Comparison of ENCODE assay signal across 20 cellular contexts in the genomic region with DNA sequence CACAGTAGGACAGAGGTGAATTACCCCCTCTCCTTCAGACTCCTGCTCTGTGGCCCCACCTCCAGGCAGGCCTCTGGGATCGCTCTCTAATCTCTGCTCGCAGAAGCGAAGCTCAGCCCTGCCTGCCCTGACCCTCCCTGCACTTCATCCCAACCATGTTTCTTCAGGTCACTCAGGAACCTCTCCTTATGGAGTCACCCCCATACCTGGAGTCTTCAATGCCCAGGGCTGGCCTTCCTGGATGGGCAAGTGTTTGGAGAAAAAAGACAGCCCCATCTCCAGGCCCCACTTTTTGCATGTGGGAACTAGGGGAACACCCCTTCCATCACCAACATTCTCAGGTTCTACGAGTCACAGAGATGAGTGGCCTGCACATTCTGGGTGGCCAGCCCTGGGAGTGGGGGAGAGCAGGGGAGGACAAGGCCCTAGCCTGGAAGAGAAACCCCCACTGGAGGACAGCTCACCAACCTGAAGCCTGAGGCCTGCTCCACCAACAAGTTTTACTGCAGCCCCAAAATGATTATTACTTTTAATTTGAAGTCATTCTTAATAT.
DNase-seq lines count a peak whose midpoint lies in the region; ATAC-seq, FAIRE-seq and TF ChIP-seq lines count a peak whose summit lies in the region.
"Had no signal": no experiment of that assay in that cellular context is flagged by ENCODE, and none has a peak within 500 bp of the region (broad histone marks: within the 10 kb centered on the region; RNA-seq: fewer than 3 reads in every experiment).

No MANE protein-coding gene starts in this region.

- in situ Hi-C loops in GM13976 (cut with MboI; ENCODE audit: low sequenced_read_pairs, unreplicated experiment) = no loop called here

- DNase-seq in Right ventricle myocardium superior = peak; percentile 33
- DNase-seq in cardiac septum (ENCODE audit: low spot score) = no peak
- peak; percentile 33 for DNase-seq in kidney
- peak; percentile 34 for DNase-seq in osteoblast (ENCODE audit: insufficient read length, low spot score, missing footprints)
- no peak for DNase-seq in GM13976 (ENCODE audit: low spot score)
- no peak for DNase-seq in GM12891 (ENCODE audit: insufficient read length, low spot score)
- DNase-seq: AML-193; CD4-positive, alpha-beta T cell; GOT3; H9; IMR-90 had no signal

- FAIRE-seq in kidney (lab: Jason Lieb, UNC) = no peak
- FAIRE-seq in GM12891 (lab: Jason Lieb, UNC) = no peak
- FAIRE-seq: A549, D721Med, G401.6, GM12892, HTR-8/SVneo had no signal

- TF ChIP-seq CTCF in kidney (IDR thresholded peaks at IDR 0.05; ENCODE audit: borderline replicate concordance, extremely low read depth, insufficient read depth) (no peak), osteoblast (IDR thresholded peaks at IDR 0.05; ENCODE audit: extremely low read depth, low read depth, low read length) (no peak), GM13976 (IDR thresholded peaks at IDR 0.05; ENCODE audit: borderline replicate concordance, control extremely low read depth, extremely low read depth, insufficient read depth, missing control alignments) (no peak)

- H3K27ac ChIP-seq in kidney (ENCODE audit: low read depth in 2 of 2, low read length in 2 of 2) = no peak overlapping the region
- no peak overlapping the region for H3K27ac ChIP-seq in osteoblast (ENCODE audit: low read depth, low read length)
- H3K27ac ChIP-seq: 22Rv1, A549, C4-2B had no signal

- H3K4me2 ChIP-seq in osteoblast (ENCODE audit: insufficient read depth, low read length) = no peak overlapping the region
- H3K4me2 ChIP-seq: A549 had no signal

- no peak overlapping the region for H3K4me3 ChIP-seq in kidney (ENCODE audit: low read length in 2 of 2)
- H3K4me3 ChIP-seq in osteoblast (ENCODE audit: insufficient read depth, low read length) = no peak overlapping the region
- H3K4me3 ChIP-seq: A549 had no signal

- no peaks in the 10 kb centered on the region for H4K20me1 ChIP-seq in osteoblast (ENCODE audit: insufficient read depth, low read length)

- no peaks in the 10 kb centered on the region for H3K79me2 ChIP-seq in osteoblast (ENCODE audit: insufficient read depth, low read length)

- no peak overlapping the region for H3K9ac ChIP-seq in kidney (ENCODE audit: low read length in 2 of 2)

- ATAC-seq in Right ventricle myocardium superior (ENCODE audit: poor library complexity) (no peak), HG02798 (IDR thresholded peaks at IDR 0.05; ENCODE audit: poor library complexity, unreplicated experiment) (no peak)

- TF ChIP-seq POLR2A in GM12891 (IDR thresholded peaks at IDR 0.05; ENCODE audit: low read depth, low read length) = no peak

- H3K9me3 ChIP-seq in kidney (ENCODE audit: control insufficient read depth in 1 of 2, low read length in 2 of 2) (no peaks in the 10 kb centered on the region), osteoblast (ENCODE audit: low read depth, low read length) (no peaks in the 10 kb centered on the region)
- H3K9me3 ChIP-seq: A549, Caco-2 had no signal

- intact Hi-C loops in Right ventricle myocardium superior (cut with DNase I) = no loop called here
- intact Hi-C loops in cardiac septum (cut with DNase I) = no loop called here
- intact Hi-C loops in kidney (cut with DNase I) = no loop called here

- H3K36me3 ChIP-seq in kidney (ENCODE audit: control insufficient read depth in 1 of 2, insufficient read depth in 2 of 2, low read length in 2 of 2) (no peaks in the 10 kb centered on the region), osteoblast (ENCODE audit: insufficient read depth, low read length) (no peaks in the 10 kb centered on the region)

- peaks cover 8% of the 10 kb centered on the region for H3K27me3 ChIP-seq in osteoblast (ENCODE audit: insufficient read depth, low read length)

- H2AFZ ChIP-seq in osteoblast (ENCODE audit: low read length) = no peak overlapping the region

- H3K4me1 ChIP-seq in kidney (ENCODE audit: control insufficient read depth in 1 of 2, insufficient read depth in 1 of 2, low read depth in 1 of 2, low read length in 2 of 2) (no peaks in the 10 kb centered on the region), osteoblast (ENCODE audit: insufficient read depth, low read length) (no peaks in the 10 kb centered on the region)
- H3K4me1 ChIP-seq: A549, Caco-2 had no signal

TF ChIP-seq in GM12891, 5 proteins besides CTCF, POLR2A, EP300 and RAD21:
- TF ChIP-seq TAF1 (IDR thresholded peaks at IDR 0.05; ENCODE audit: low read depth, low read length) = no peak
- no peak for TF ChIP-seq PAX5 (IDR thresholded peaks at IDR 0.05; ENCODE audit: insufficient read depth, low read length, severe bottlenecking)
- TF ChIP-seq POU2F2 (IDR thresholded peaks at IDR 0.05; ENCODE audit: low read depth, low read length) = no peak
- no peak for TF ChIP-seq SPI1 (IDR thresholded peaks at IDR 0.05; ENCODE audit: low read depth, low read length)
- TF ChIP-seq POLR2AphosphoS5 (IDR thresholded peaks at IDR 0.05; ENCODE audit: low read depth, low read length) = no peak

Comparison
In these comparisons a context has a peak if more than half of its experiments do, and no peak if none do; other contexts are left out.
1. DNase-seq: peak in Right ventricle myocardium superior (single experiment), kidney (single experiment) and osteoblast (single experiment); none in cardiac septum (single experiment), GM13976 (single experiment) and GM12891 (single experiment).